8 cellular contexts compared by ENCODE assay signal in genomic region chrX:50903387-50904027, GRCh38. TPM values are rescaled to one million over a fixed set of nuclear protein-coding genes. Genes with fewer than 3 reads are reported as not detected.
DNase-seq lines count a peak whose midpoint lies in the region; ATAC-seq and TF ChIP-seq lines count a peak whose summit lies in the region.

No MANE protein-coding gene starts in this region.

- intact Hi-C loops in Panc1 (cut with micrococcal nuclease; ENCODE audit: unreplicated experiment): loop anchor here (1.0 to 5.0 kb wide), 2 partner anchors 156 to 211 kb away; no protein-coding TSS in a partner anchor
- intact Hi-C loops in lower leg skin (cut with DNase I; ENCODE audit: low total_unique reads): no loop called here

- DNase-seq in DND-41 (peak; percentile 3), Panc1 (ENCODE audit: low read depth, low spot score) (no peak), fibroblast of the conjunctiva (ENCODE audit: low read depth) (peak; percentile 1), progenitor cell of endocrine pancreas (ENCODE audit: low spot score, unreplicated experiment) (peak; percentile 24), lower leg skin (ENCODE audit: low spot score in 2 of 2) (no peak)
- no peak for DNase-seq in T-helper 2 cell treated with Interferon-gamma antibody and Interleukin-4, amounts not matched to agents 5 μg/mL and 100 μg/mL, for 36 hours (ENCODE audit: low spot score)
- no peak for DNase-seq in activated CD4-positive, alpha-beta T cell treated with anti-CD3 and anti-CD28 coated beads for 1 hour

- H3K36me3 ChIP-seq in DND-41 (ENCODE audit: insufficient read depth, low read length) (no peaks in the 10 kb centered on the region), Panc1 (ENCODE audit: control insufficient read depth, insufficient read depth, low read length) (no peaks in the 10 kb centered on the region)

- in situ Hi-C loops in Panc1 (cut with HindIII; ENCODE audit: low pct_unique_long_range_greater_than_20kb, low sequenced_read_pairs): no loop called here

- no peak overlapping the region for H2AFZ ChIP-seq in DND-41 (ENCODE audit: low read depth, low read length)

- no TSS peak for BruUV-seq in Panc1 (replicated peaks; lab: Mats Ljungman, UMichigan)

- peak; percentile 43 for TF ChIP-seq CTCF in DND-41 (IDR thresholded peaks at IDR 0.05; ENCODE audit: borderline replicate concordance, extremely low read depth, low read length, poor library complexity, severe bottlenecking)
- peak; percentile 75 for TF ChIP-seq CTCF in Panc1 (IDR thresholded peaks at IDR 0.05)
- TF ChIP-seq CTCF in progenitor cell of endocrine pancreas (IDR thresholded peaks at IDR 0.05; ENCODE audit: unreplicated experiment): peak; percentile 68
- no peak for TF ChIP-seq CTCF in lower leg skin (IDR thresholded peaks at IDR 0.05)

- peak overlapping the region; percentile 37 for H3K4me3 Mint-ChIP-seq in progenitor cell of endocrine pancreas (ENCODE audit: low read depth)
- H3K4me3 Mint-ChIP-seq in T-helper 2 cell treated with Interferon-gamma antibody and Interleukin-4, amounts not matched to agents 5 μg/mL and 100 μg/mL, for 36 hours: no peak overlapping the region

- no peaks in the 10 kb centered on the region for H3K27me3 Mint-ChIP-seq in progenitor cell of endocrine pancreas
- peaks cover 2% of the 10 kb centered on the region for H3K27me3 Mint-ChIP-seq in T-helper 2 cell treated with Interferon-gamma antibody and Interleukin-4, amounts not matched to agents 5 μg/mL and 100 μg/mL, for 36 hours (ENCODE audit: low read depth)

- no peak overlapping the region for H3K4me2 ChIP-seq in DND-41 (ENCODE audit: insufficient read depth, low read length)

- H3K79me2 ChIP-seq in DND-41 (ENCODE audit: insufficient read depth, low read length): no peaks in the 10 kb centered on the region

- H3K9me3 Mint-ChIP-seq in progenitor cell of endocrine pancreas (ENCODE audit: low read depth): peaks cover 8% of the 10 kb centered on the region
- H3K9me3 Mint-ChIP-seq in T-helper 2 cell treated with Interferon-gamma antibody and Interleukin-4, amounts not matched to agents 5 μg/mL and 100 μg/mL, for 36 hours: no peaks in the 10 kb centered on the region

- no peaks in the 10 kb centered on the region for H4K20me1 ChIP-seq in DND-41 (ENCODE audit: insufficient read depth, low read length)

- H3K9me3 ChIP-seq in DND-41 (ENCODE audit: insufficient read depth, low read length, severe bottlenecking) (no peaks in the 10 kb centered on the region), Panc1 (ENCODE audit: control insufficient read depth, insufficient read depth, low read depth, low read length) (no peaks in the 10 kb centered on the region)

- ATAC-seq in DND-41 (ENCODE audit: insufficient read depth, low read depth): no peak
- ATAC-seq in GM21723 (IDR thresholded peaks at IDR 0.05; ENCODE audit: unreplicated experiment): peak; percentile 59
- 0 out of 2 replicates have a peak, but pooled peaks have one; percentile 68 for ATAC-seq in Panc1

- H3K4me1 ChIP-seq in DND-41 (ENCODE audit: insufficient read depth, low read length) (no peaks in the 10 kb centered on the region), Panc1 (ENCODE audit: control insufficient read depth, insufficient read depth, low read length) (no peaks in the 10 kb centered on the region)

- H3K27ac ChIP-seq in DND-41 (ENCODE audit: low read length) (no peak overlapping the region), Panc1 (ENCODE audit: low read length) (no peak overlapping the region)

- TF ChIP-seq POLR2A in lower leg skin (IDR thresholded peaks at IDR 0.05): no peak

- CTCF ChIA-PET in Panc1 (lab: Charles Lee): no interaction called here

- 30 to 36% methylated on average over 8 of the region's 8 CpGs for WGBS in lower leg skin, 2 donors

- no peaks in the 10 kb centered on the region for H3K4me1 Mint-ChIP-seq in progenitor cell of endocrine pancreas (ENCODE audit: low read depth)
- H3K4me1 Mint-ChIP-seq in T-helper 2 cell treated with Interferon-gamma antibody and Interleukin-4, amounts not matched to agents 5 μg/mL and 100 μg/mL, for 36 hours (ENCODE audit: low read depth): no peaks in the 10 kb centered on the region

- no peak overlapping the region for H3K9ac ChIP-seq in DND-41 (ENCODE audit: low read depth, low read length)

- H3K36me3 Mint-ChIP-seq in progenitor cell of endocrine pancreas (ENCODE audit: insufficient read depth): no peaks in the 10 kb centered on the region
- H3K36me3 Mint-ChIP-seq in T-helper 2 cell treated with Interferon-gamma antibody and Interleukin-4, amounts not matched to agents 5 μg/mL and 100 μg/mL, for 36 hours (ENCODE audit: low read depth): no peaks in the 10 kb centered on the region

- POLR2A ChIA-PET in Panc1 (lab: Charles Lee): no interaction called here

- H3K4me3 ChIP-seq in DND-41 (ENCODE audit: low read depth in 1 of 2, low read length in 2 of 2) (no peak overlapping the region), Panc1 (ENCODE audit: low read depth in 2 of 2, low read length in 2 of 2) (no peak overlapping the region), lower leg skin (ENCODE audit: low read depth, poor library complexity, severe bottlenecking) (no peak overlapping the region)

- H3K27ac Mint-ChIP-seq in progenitor cell of endocrine pancreas: no peak overlapping the region
- no peak overlapping the region for H3K27ac Mint-ChIP-seq in T-helper 2 cell treated with Interferon-gamma antibody and Interleukin-4, amounts not matched to agents 5 μg/mL and 100 μg/mL, for 36 hours

- H3K27me3 ChIP-seq in DND-41 (ENCODE audit: insufficient read depth, low read length, poor library complexity) (no peaks in the 10 kb centered on the region), Panc1 (ENCODE audit: control insufficient read depth, insufficient read depth, low read length) (no peaks in the 10 kb centered on the region)

RNA-seq across cellular contexts. Expression of gene BMP15, which starts 7.0 kb away (rescaled TPM):
- not detected for total RNA-seq in Panc1 (2021; ENCODE audit: unreplicated experiment)
- polyA plus RNA-seq in Panc1 (2012; ENCODE audit: insufficient read length): not detected
- not detected in 2 replicates for total RNA-seq in progenitor cell of endocrine pancreas
- not detected for total RNA-seq in lower leg skin

Comparison
In these comparisons a context has a peak if more than half of its experiments do, and no peak if none do; other contexts are left out.
1. DNase-seq: peak in DND-41 (single experiment), fibroblast of the conjunctiva (single experiment) and progenitor cell of endocrine pancreas (single experiment); none in Panc1 (single experiment), T-helper 2 cell treated with Interferon-gamma antibody and Interleukin-4, amounts not matched to agents 5 μg/mL and 100 μg/mL, for 36 hours (single experiment), lower leg skin (0 of 2) and activated CD4-positive, alpha-beta T cell treated with anti-CD3 and anti-CD28 coated beads for 1 hour (single experiment).
2. CTCF ChIP-seq: peak in DND-41 (single experiment), Panc1 (single experiment) and progenitor cell of endocrine pancreas (single experiment); none in lower leg skin (0 of 3).